24 cellular contexts compared by ENCODE assay signal in the genomic region with DNA sequence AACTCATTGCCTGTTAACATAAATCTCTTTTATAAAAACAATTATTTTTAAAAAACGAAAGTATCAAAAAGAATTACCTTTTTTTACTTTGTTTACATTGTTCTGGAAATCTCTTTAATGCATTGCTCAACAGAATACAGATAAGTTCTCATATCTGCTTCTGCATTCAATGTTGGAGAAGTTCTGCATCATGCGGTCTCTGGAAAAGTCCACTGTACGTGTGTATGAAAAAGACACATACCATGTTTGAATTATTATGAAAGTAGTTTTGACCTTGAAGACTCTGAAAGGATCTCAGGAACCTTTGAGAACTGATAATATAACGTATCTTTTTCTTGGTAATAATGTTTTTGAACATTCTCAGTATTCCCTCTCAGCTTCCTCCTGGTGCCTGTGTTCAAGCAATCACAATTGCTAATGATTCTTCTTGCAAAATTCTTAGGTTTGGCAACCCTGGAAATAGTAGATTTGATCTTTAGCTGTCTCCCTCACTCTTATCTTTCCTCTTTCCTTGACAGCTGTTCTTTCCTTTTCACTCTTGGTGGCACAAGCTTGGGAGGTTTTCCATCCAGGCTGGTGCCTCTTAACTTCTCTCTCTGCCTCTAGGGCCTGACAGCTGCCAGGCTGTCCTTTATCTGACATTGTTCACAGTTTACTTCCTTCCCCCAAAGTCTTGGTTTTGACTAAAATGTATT. TPM values are rescaled to one million over a fixed set of nuclear protein-coding genes. Genes with fewer than 3 reads are reported as not detected.
DNase-seq lines count a peak whose midpoint lies in the region; ATAC-seq, FAIRE-seq and TF ChIP-seq lines count a peak whose summit lies in the region.
"Had no signal": no experiment of that assay in that cellular context is flagged by ENCODE, and none has a peak within 500 bp of the region (broad histone marks: within the 10 kb centered on the region; RNA-seq: fewer than 3 reads in every experiment).

No MANE protein-coding gene starts in this region.

- H3F3A ChIP-seq in GM23248 (ENCODE audit: insufficient read depth): peaks cover 48% of the 10 kb centered on the region

- H3K27ac Mint-ChIP-seq in T-helper 17 cell (no peak overlapping the region), osteocyte (ENCODE audit: unreplicated experiment) (peak overlapping the region; percentile 68)
- H3K27ac Mint-ChIP-seq: CD8-positive, alpha-beta T cell; natural killer cell treated with Interleukin-12 subunit alpha and Interleukin-12 subunit beta and Interleukin-15 and Interleukin-18, amount 100 ng/mL, for 72 hours; stimulated activated effector memory CD8-positive, alpha-beta T cell treated with anti-CD3 and anti-CD28 coated beads, Interleukin-12 subunit alpha, Interleukin-12 subunit beta, amount 100 ng/mL, for 72 hours; T-cell had no signal

- H3K36me3 ChIP-seq in GM23248 (ENCODE audit: low read depth) (0 out of 2 replicates have a peak, but pooled peaks cover 3% of the 10 kb centered on the region), endothelial cell of umbilical vein (ENCODE audit: control insufficient read depth in 2 of 2, extremely low read depth in 1 of 2, insufficient read depth in 2 of 2, low read length in 2 of 2) (no peaks in the 10 kb centered on the region), lower lobe of right lung (no peaks in the 10 kb centered on the region)
- H3K36me3 ChIP-seq: sigmoid colon, suprapubic skin had no signal

- H3K9me3 ChIP-seq in GM23248 (ENCODE audit: low read depth) (no peaks in the 10 kb centered on the region), T-helper 17 cell (ENCODE audit: control insufficient read depth, low read length, poor library complexity, severe bottlenecking) (no peaks in the 10 kb centered on the region), endothelial cell of umbilical vein (replicated peaks; ENCODE audit: control insufficient read depth, insufficient read depth, low read length) (no peaks in the 10 kb centered on the region), lower lobe of right lung (no peaks in the 10 kb centered on the region)
- H3K9me3 ChIP-seq: sigmoid colon, suprapubic skin had no signal

- ATAC-seq in T-helper 17 cell (no peak), lower lobe of right lung (no peak)
- ATAC-seq in activated T-cell treated with anti-CD3 and anti-CD28 coated beads, Interleukin-2, amount 50 U/mL, for 4 hours: no peak
- ATAC-seq: CD8-positive, alpha-beta T cell; natural killer cell treated with Interleukin-12 subunit alpha and Interleukin-12 subunit beta and Interleukin-15 and Interleukin-18, amount 100 ng/mL, for 72 hours; stimulated activated effector memory CD8-positive, alpha-beta T cell treated with anti-CD3 and anti-CD28 coated beads, Interleukin-12 subunit alpha, Interleukin-12 subunit beta, amount 100 ng/mL, for 72 hours; T-cell had no signal

- H3K9me3 Mint-ChIP-seq in osteocyte (ENCODE audit: unreplicated experiment): peaks cover 11% of the 10 kb centered on the region
- peaks cover 8% of the 10 kb centered on the region for H3K9me3 Mint-ChIP-seq in activated T-cell treated with anti-CD3 and anti-CD28 coated beads, Interleukin-2, amount 50 U/mL, for 4 hours

- WGBS in GM23248 (ENCODE audit: low coverage in 1 of 2, low lambda C conversion rate in 2 of 2, missing lambda C conversion rate in 2 of 2), 2 experiments: 91 to 94% methylated on average over 4 of the region's 4 CpGs

- H3K36me3 Mint-ChIP-seq in T-helper 17 cell (ENCODE audit: low read depth) (peaks cover 4% of the 10 kb centered on the region), osteocyte (ENCODE audit: unreplicated experiment) (peaks cover 6% of the 10 kb centered on the region)
- peaks cover 3% of the 10 kb centered on the region for H3K36me3 Mint-ChIP-seq in activated T-cell treated with anti-CD3 and anti-CD28 coated beads, Interleukin-2, amount 50 U/mL, for 4 hours (ENCODE audit: insufficient read depth)
- H3K36me3 Mint-ChIP-seq: CD8-positive, alpha-beta T cell; stimulated activated effector memory CD8-positive, alpha-beta T cell treated with anti-CD3 and anti-CD28 coated beads, Interleukin-12 subunit alpha, Interleukin-12 subunit beta, amount 100 ng/mL, for 72 hours had no signal

- H3K79me2 ChIP-seq in GM23248 (ENCODE audit: insufficient read depth) (peaks cover 62% of the 10 kb centered on the region), endothelial cell of umbilical vein (ENCODE audit: control insufficient read depth, insufficient read depth, low read length) (no peaks in the 10 kb centered on the region)

- no peak for TF ChIP-seq POLR2A in endothelial cell of umbilical vein (IDR thresholded peaks at IDR 0.05; ENCODE audit: low read depth, low read length)

- peak overlapping the region; percentile 50 for H3K9ac ChIP-seq in GM23248
- no peak overlapping the region for H3K9ac ChIP-seq in endothelial cell of umbilical vein (replicated peaks; ENCODE audit: extremely low read depth, insufficient read depth, low read length)

- FAIRE-seq in endothelial cell of umbilical vein (lab: Jason Lieb, UNC): no peak
- FAIRE-seq: endometrium, HTR-8/SVneo had no signal

- DNase-seq in GM23248: no peak
- DNase-seq in T-helper 17 cell: no peak
- peak; percentile 21 for DNase-seq in endothelial cell of umbilical vein (ENCODE audit: low read depth, low spot score)
- no peak for DNase-seq in osteocyte (ENCODE audit: extremely low spot score, unreplicated experiment)
- no peak for DNase-seq in SHP77 treated with DMSO at 0.1 percent for 48 hours (lab: John Stamatoyannopoulos, UW)
- no peak for DNase-seq in lower lobe of right lung
- DNase-seq in activated T-cell treated with anti-CD3 and anti-CD28 coated beads, Interleukin-2, amount 50 U/mL, for 4 hours: no peak
- DNase-seq: activated CD4-positive, alpha-beta T cell treated with anti-CD3 and anti-CD28 coated beads, Interleukin-2, amount 50 U/mL, for 1 hour; activated CD8-positive, alpha-beta memory T cell treated with anti-CD3 and anti-CD28 coated beads, Interleukin-2, amount 50 U/mL, for 4 hours; activated gamma-delta T cell; CD8-positive, alpha-beta T cell; DMS53; Karpas-422; NCI-H1930; NCI-H345; PC-9; sigmoid colon; T-cell had no signal

- CTCF ChIA-PET in endothelial cell of umbilical vein (lab: Charles Lee): interaction anchor here (1.1 kb wide), 1 partner anchor 11 kb away, joined by 5 read pairs; a partner anchor contains a TSS

- H3K27me3 ChIP-seq in GM23248 (replicated peaks; ENCODE audit: insufficient read depth) (no peaks in the 10 kb centered on the region), endothelial cell of umbilical vein (ENCODE audit: control insufficient read depth in 2 of 2, insufficient read depth in 2 of 2, low read length in 2 of 2) (no peaks in the 10 kb centered on the region), lower lobe of right lung (ENCODE audit: low read depth) (no peaks in the 10 kb centered on the region)
- H3K27me3 ChIP-seq: sigmoid colon, suprapubic skin had no signal

- intact Hi-C loops in endothelial cell of umbilical vein (cut with micrococcal nuclease) (no loop called here), lower lobe of right lung (cut with DNase I) (no loop called here)

- no peaks in the 10 kb centered on the region for H4K20me1 ChIP-seq in GM23248 (ENCODE audit: insufficient read depth)
- no peaks in the 10 kb centered on the region for H4K20me1 ChIP-seq in endothelial cell of umbilical vein (replicated peaks; ENCODE audit: control insufficient read depth, extremely low read depth, insufficient read depth, low read length)

- H2AFZ ChIP-seq in GM23248: no peak overlapping the region
- H2AFZ ChIP-seq in endothelial cell of umbilical vein (ENCODE audit: low read depth, low read length): no peak overlapping the region
- H2AFZ ChIP-seq: PC-9 had no signal

- H3K4me2 ChIP-seq in GM23248 (ENCODE audit: unreplicated experiment): peak overlapping the region; percentile 62
- no peak overlapping the region for H3K4me2 ChIP-seq in endothelial cell of umbilical vein (ENCODE audit: insufficient read depth, low read length)
- H3K4me2 ChIP-seq: PC-9 had no signal

- dilution Hi-C loops in endothelial cell of umbilical vein (cut with MboI; ENCODE audit: extremely low pct_ligation_motif_present, low sequenced_read_pairs): no loop called here

- in situ Hi-C loops in GM23248 (cut with MboI): loop anchor here (25.0 kb wide), 1 partner anchor 93 kb away; no protein-coding TSS in a partner anchor

- POLR2A ChIA-PET in endothelial cell of umbilical vein (lab: Charles Lee): no interaction called here

- peak overlapping the region; percentile 58 for H3K4me3 Mint-ChIP-seq in T-helper 17 cell
- no peak overlapping the region for H3K4me3 Mint-ChIP-seq in osteocyte (ENCODE audit: unreplicated experiment)
- no peak overlapping the region for H3K4me3 Mint-ChIP-seq in activated T-cell treated with anti-CD3 and anti-CD28 coated beads, Interleukin-2, amount 50 U/mL, for 4 hours
- H3K4me3 Mint-ChIP-seq: CD8-positive, alpha-beta T cell; natural killer cell treated with Interleukin-12 subunit alpha and Interleukin-12 subunit beta and Interleukin-15 and Interleukin-18, amount 100 ng/mL, for 72 hours; stimulated activated effector memory CD8-positive, alpha-beta T cell treated with anti-CD3 and anti-CD28 coated beads, Interleukin-12 subunit alpha, Interleukin-12 subunit beta, amount 100 ng/mL, for 72 hours; T-cell had no signal

- H3K27me3 Mint-ChIP-seq in T-helper 17 cell (no peaks in the 10 kb centered on the region), osteocyte (ENCODE audit: unreplicated experiment) (no peaks in the 10 kb centered on the region)
- no peaks in the 10 kb centered on the region for H3K27me3 Mint-ChIP-seq in activated T-cell treated with anti-CD3 and anti-CD28 coated beads, Interleukin-2, amount 50 U/mL, for 4 hours (ENCODE audit: low read depth)
- H3K27me3 Mint-ChIP-seq: T-cell had no signal

- H3K4me3 ChIP-seq in GM23248: no peak overlapping the region; the same call in 1 of the 2 replicates
- H3K4me3 ChIP-seq in endothelial cell of umbilical vein (replicated peaks in 1 of 3; ENCODE audit: insufficient read depth in 1 of 3, low read depth in 1 of 3, low read length in 3 of 3): no peak overlapping the region
- H3K4me3 ChIP-seq in lower lobe of right lung: no peak overlapping the region
- H3K4me3 ChIP-seq: PC-9, sigmoid colon, suprapubic skin had no signal

- H3K4me1 Mint-ChIP-seq in T-helper 17 cell (peaks cover 11% of the 10 kb centered on the region), osteocyte (ENCODE audit: unreplicated experiment) (peaks cover 33% of the 10 kb centered on the region)
- peaks cover 29% of the 10 kb centered on the region for H3K4me1 Mint-ChIP-seq in activated T-cell treated with anti-CD3 and anti-CD28 coated beads, Interleukin-2, amount 50 U/mL, for 4 hours (ENCODE audit: low read depth)

- no TSS peak for BruUV-seq in endothelial cell of umbilical vein (replicated peaks; lab: Mats Ljungman, UMichigan)

- TF ChIP-seq CTCF in endothelial cell of umbilical vein (IDR thresholded peaks at IDR 0.05; ENCODE audit: extremely low read depth in 1 of 2, insufficient read depth in 1 of 2, low read depth in 1 of 2, low read length in 2 of 2) (no peak), osteocyte (IDR thresholded peaks at IDR 0.05) (no peak), lower lobe of right lung (IDR thresholded peaks at IDR 0.05) (no peak)

- H3K27ac ChIP-seq in GM23248: peak overlapping the region; percentile 59
- no peak overlapping the region for H3K27ac ChIP-seq in endothelial cell of umbilical vein (ENCODE audit: insufficient read depth, low read depth, low read length)
- H3K27ac ChIP-seq in lower lobe of right lung: no peak overlapping the region
- H3K27ac ChIP-seq: PC-9, sigmoid colon, suprapubic skin, VCaP had no signal

- H3K9me2 ChIP-seq in GM23248 (ENCODE audit: insufficient read depth): no peaks in the 10 kb centered on the region

- peaks cover 46% of the 10 kb centered on the region for H3K4me1 ChIP-seq in GM23248 (ENCODE audit: insufficient read depth)
- H3K4me1 ChIP-seq in endothelial cell of umbilical vein (ENCODE audit: control insufficient read depth, extremely low read depth, insufficient read depth, low read length): peaks cover 10% of the 10 kb centered on the region
- peaks cover 36% of the 10 kb centered on the region for H3K4me1 ChIP-seq in lower lobe of right lung
- H3K4me1 ChIP-seq: sigmoid colon had no signal

- no peaks in the 10 kb centered on the region for H3K9me1 ChIP-seq in endothelial cell of umbilical vein (replicated peaks; ENCODE audit: control insufficient read depth, extremely low read depth, insufficient read depth, low read length)

RNA-seq across cellular contexts. Expression of a gene that starts 12.4 kb away (rescaled TPM):
- total RNA-seq in GM23248 (2014; rRNA removed; shearing (Covaris generic)): 87.9 and 93.5 TPM in 2 replicates
- 75.4 and 78.5 TPM in 2 replicates for polyA plus RNA-seq in GM23248 (2016; fragmentation: Nextera tagmentation; extraction: Ambion mirVana)
- 10 to 100 TPM; 14.3 to 16.5 TPM for total RNA-seq in T-helper 17 cell
- total RNA-seq in endothelial cell of umbilical vein: 2.9 and 5.5 TPM in 2 replicates
- polyA plus RNA-seq in endothelial cell of umbilical vein: 5.4 and 5.6 TPM in 2 replicates
- polyA plus RNA-seq in endothelial cell of umbilical vein (2011; cell fraction: cytosol; rRNA removed): 4.9 TPM in 2 replicates
- polyA plus RNA-seq in endothelial cell of umbilical vein (2011; cell fraction: nucleus; rRNA removed): 4.0 and 4.1 TPM in 2 replicates
- 2.0 and 2.4 TPM in 2 replicates for polyA plus RNA-seq in endothelial cell of umbilical vein (2012)
- polyA minus RNA-seq in endothelial cell of umbilical vein: 6.6 and 7.1 TPM in 2 replicates
- 0.31 TPM for polyA minus RNA-seq in endothelial cell of umbilical vein (2011; cell fraction: cytosol; rRNA and poly(A)+ RNA removed)
- polyA minus RNA-seq in endothelial cell of umbilical vein (2011; cell fraction: nucleus; rRNA and poly(A)+ RNA removed): 1.9 and 2.6 TPM in 2 replicates
- total RNA-seq in osteocyte: 56.3 and 59.8 TPM in 2 replicates
- 152 TPM for total RNA-seq in lower lobe of right lung
- total RNA-seq in activated T-cell treated with anti-CD3 and anti-CD28 coated beads, Interleukin-2, amount 50 U/mL, for 4 hours: 10 to 100 TPM; 19.6 to 33.5 (median 21.3) TPM

RNA-seq across cellular contexts. Expression of a gene that starts 56.7 kb away (rescaled TPM):
- total RNA-seq in GM23248 (2014; rRNA removed; shearing (Covaris generic)): 2.3 and 2.9 TPM in 2 replicates
- polyA plus RNA-seq in GM23248 (2016; fragmentation: Nextera tagmentation; extraction: Ambion mirVana): 1.2 and 2.0 TPM in 2 replicates
- not detected for total RNA-seq in T-helper 17 cell
- 0.21 TPM in 1 of 2 replicates, not detected in the other for total RNA-seq in endothelial cell of umbilical vein
- 0.08 and 0.11 TPM in 2 replicates for polyA plus RNA-seq in endothelial cell of umbilical vein
- 0.03 and 0.04 TPM in 2 replicates for polyA plus RNA-seq in endothelial cell of umbilical vein (2011; cell fraction: cytosol; rRNA removed)
- polyA plus RNA-seq in endothelial cell of umbilical vein (2011; cell fraction: nucleus; rRNA removed): 0.18 and 0.21 TPM in 2 replicates
- polyA plus RNA-seq in endothelial cell of umbilical vein (2012): not detected in 2 replicates
- polyA minus RNA-seq in endothelial cell of umbilical vein: 0.29 TPM in 1 of 2 replicates, not detected in the other
- not detected for polyA minus RNA-seq in endothelial cell of umbilical vein (2011; cell fraction: cytosol; rRNA and poly(A)+ RNA removed)
- not detected in 2 replicates for polyA minus RNA-seq in endothelial cell of umbilical vein (2011; cell fraction: nucleus; rRNA and poly(A)+ RNA removed)
- 0.21 TPM in 1 of 2 replicates, not detected in the other for total RNA-seq in osteocyte
- total RNA-seq in lower lobe of right lung: not detected
- total RNA-seq in activated T-cell treated with anti-CD3 and anti-CD28 coated beads, Interleukin-2, amount 50 U/mL, for 4 hours: under 1 TPM; 0.29 to 0.99 (median 0.60) TPM
- total RNA-seq: CD8-positive, alpha-beta T cell; T-cell had no signal
